8 cellular contexts compared by ENCODE assay signal in genomic region chr9:5437254-5438216, GRCh38. TPM values are rescaled to one million over a fixed set of nuclear protein-coding genes. Genes with fewer than 3 reads are reported as not detected.
DNase-seq lines count a peak whose midpoint lies in the region; ATAC-seq and TF ChIP-seq lines count a peak whose summit lies in the region.

Gene PLGRKT (minus strand): TSS chr9:5437925. CDS start chr9:5431977, 5,948 bp downstream.

- no peaks in the 10 kb centered on the region for H3K27me3 Mint-ChIP-seq in activated T-helper 1 cell treated with anti-CD3 and anti-CD28 coated beads, Interleukin-12 subunit alpha, Interleukin-12 subunit beta, Interleukin-2, Interleukin-4 antibody, amounts not matched to agents 30 ng/mL and 10 ng/mL and 1 ng/mL, durations not matched to agents 14 hours and 24 hours and 36 hours (ENCODE audit: insufficient read depth)

- peak within 1 kb of the TSS; percentile 79 for H3K4me2 ChIP-seq in Karpas-422 (ENCODE audit: low read depth, low read length, poor library complexity, severe bottlenecking)

- H3K36me3 ChIP-seq in Karpas-422 (ENCODE audit: insufficient read depth, low read length) (peaks cover 14% of the 10 kb centered on the region), esophagus squamous epithelium (peaks cover 0 to 18% (median 0%) of the 10 kb centered on the region in 3 donors)

- H3K27ac ChIP-seq in Karpas-422 (ENCODE audit: low read length) (peak within 1 kb of the TSS; percentile 92), esophagus squamous epithelium (peak within 1 kb of the TSS; percentile 95 to 97 (median 96))

- peak within 1 kb of the TSS; percentile 70 for H2AFZ ChIP-seq in Karpas-422 (ENCODE audit: low read length)

- no peaks in the 10 kb centered on the region for H4K20me1 ChIP-seq in Karpas-422 (ENCODE audit: insufficient read depth, low read depth, low read length)

- H3K9me3 ChIP-seq in Karpas-422 (ENCODE audit: low read length) (no peaks in the 10 kb centered on the region; the same call in 1 of the 2 replicates), esophagus squamous epithelium (no peaks in the 10 kb centered on the region)

- peaks cover 19% of the 10 kb centered on the region for H3K4me1 ChIP-seq in Karpas-422 (ENCODE audit: low read length)
- peaks cover 7 to 26% (median 15%) of the 10 kb centered on the region in 3 donors for H3K4me1 ChIP-seq in esophagus squamous epithelium

- peaks cover 40% of the 10 kb centered on the region for H3K36me3 Mint-ChIP-seq in activated T-helper 1 cell treated with anti-CD3 and anti-CD28 coated beads, Interleukin-12 subunit alpha, Interleukin-12 subunit beta, Interleukin-2, Interleukin-4 antibody, amounts not matched to agents 30 ng/mL and 10 ng/mL and 1 ng/mL, durations not matched to agents 14 hours and 24 hours and 36 hours (ENCODE audit: low read depth)

- peak within 1 kb of the TSS; percentile 93 for H3K27ac Mint-ChIP-seq in activated T-helper 1 cell treated with anti-CD3 and anti-CD28 coated beads, Interleukin-12 subunit alpha, Interleukin-12 subunit beta, Interleukin-2, Interleukin-4 antibody, amounts not matched to agents 30 ng/mL and 10 ng/mL and 1 ng/mL, durations not matched to agents 14 hours and 24 hours and 36 hours

- intact Hi-C loops in activated T-helper 1 cell treated with anti-CD3 and anti-CD28 coated beads, Interleukin-12 subunit alpha, Interleukin-12 subunit beta, Interleukin-2, Interleukin-4 antibody, amounts not matched to agents 30 ng/mL and 10 ng/mL and 1 ng/mL, durations not matched to agents 14 hours and 24 hours and 36 hours (cut with micrococcal nuclease): loop anchor here (1.0 to 10.0 kb wide), 19 partner anchors 9 to 1133 kb away; partner anchors contain the start of genes AK3, CD274, CDC37L1 and GLIS3
- intact Hi-C loops in esophagus squamous epithelium (cut with DNase I): loop anchor here (10.0 kb wide), 2 partner anchors 443 to 693 kb away; partner anchors contain the start of gene AK3

- peak; percentile 85 for ATAC-seq in GM21825 (IDR thresholded peaks at IDR 0.05; ENCODE audit: unreplicated experiment)

- peaks cover 66% of the 10 kb centered on the region for H3K4me1 Mint-ChIP-seq in activated T-helper 1 cell treated with anti-CD3 and anti-CD28 coated beads, Interleukin-12 subunit alpha, Interleukin-12 subunit beta, Interleukin-2, Interleukin-4 antibody, amounts not matched to agents 30 ng/mL and 10 ng/mL and 1 ng/mL, durations not matched to agents 14 hours and 24 hours and 36 hours (ENCODE audit: low read depth)

- peak within 1 kb of the TSS; percentile 95 for H3K9ac ChIP-seq in Karpas-422 (ENCODE audit: low read length)

- peak within 1 kb of the TSS; percentile 93 for H3K4me3 Mint-ChIP-seq in activated T-helper 1 cell treated with anti-CD3 and anti-CD28 coated beads, Interleukin-12 subunit alpha, Interleukin-12 subunit beta, Interleukin-2, Interleukin-4 antibody, amounts not matched to agents 30 ng/mL and 10 ng/mL and 1 ng/mL, durations not matched to agents 14 hours and 24 hours and 36 hours

- 0 to 1% methylated on average over 12 to 13 of the region's 55 CpGs for WGBS in esophagus squamous epithelium, 2 donors

- H3K79me2 ChIP-seq in Karpas-422 (ENCODE audit: low read length): peaks cover 15% of the 10 kb centered on the region

- peaks cover 6% of the 10 kb centered on the region for H3K9me3 Mint-ChIP-seq in activated T-helper 1 cell treated with anti-CD3 and anti-CD28 coated beads, Interleukin-12 subunit alpha, Interleukin-12 subunit beta, Interleukin-2, Interleukin-4 antibody, amounts not matched to agents 30 ng/mL and 10 ng/mL and 1 ng/mL, durations not matched to agents 14 hours and 24 hours and 36 hours

- DNase-seq in Daoy (ENCODE audit: low read depth) (peak; percentile 99), Karpas-422 (peak; percentile 98), RPMI7951 (ENCODE audit: low read depth) (peak; percentile 93), esophagus squamous epithelium (lab: John Stamatoyannopoulos, UW) (peak; percentile 91), myocyte (ENCODE audit: low read depth) (peak; percentile 97)
- peak; percentile 90 for DNase-seq in activated T-helper 1 cell treated with anti-CD3 and anti-CD28 coated beads, Interleukin-12 subunit alpha, Interleukin-12 subunit beta, Interleukin-2, Interleukin-4 antibody, amounts not matched to agents 30 ng/mL and 10 ng/mL and 1 ng/mL, durations not matched to agents 14 hours and 24 hours and 36 hours (ENCODE audit: low spot score)
- peak; percentile 80 to 91 for DNase-seq in stimulated activated CD8-positive, alpha-beta memory T cell treated with anti-CD3 and anti-CD28 coated beads, Interleukin-7, amount 100 ng/mL, for 48 hours (ENCODE audit: extremely low read depth in 1 of 2, low read depth in 1 of 2)

- H3K27me3 ChIP-seq in Karpas-422 (ENCODE audit: low read length) (no peaks in the 10 kb centered on the region), esophagus squamous epithelium (no peaks in the 10 kb centered on the region)

- H3K9me2 ChIP-seq in Karpas-422 (replicated peaks; ENCODE audit: insufficient read depth, low read length): no peaks in the 10 kb centered on the region

- H3K4me3 ChIP-seq in Karpas-422 (ENCODE audit: low read length) (peak within 1 kb of the TSS; percentile 89), esophagus squamous epithelium (peak within 1 kb of the TSS; percentile 55 to 87 (median 75))

- TF ChIP-seq POLR2A in esophagus squamous epithelium (IDR thresholded peaks at IDR 0.05): peak in 3 of 4 donors; percentile 84 to 94 (median 90)

- TF ChIP-seq CTCF in esophagus squamous epithelium (IDR thresholded peaks at IDR 0.05): peak in 3 of 6 experiments; percentile 12 to 30 (median 29)

RNA-seq across cellular contexts. Expression of gene PLGRKT, which starts in this region (rescaled TPM):
- 59.3 and 73.3 TPM in 2 replicates for total RNA-seq in Daoy (2014; rRNA removed; shearing (Covaris generic))
- 18.7 and 53.1 TPM in 2 replicates for total RNA-seq in Karpas-422 (2014; rRNA removed; shearing (Covaris generic); ENCODE audit: low replicate concordance)
- total RNA-seq in RPMI7951 (2014; rRNA removed; shearing (Covaris generic)): 45.1 and 66.7 TPM in 2 replicates
- 43.8 and 44.8 TPM in 2 replicates for total RNA-seq in activated T-helper 1 cell treated with anti-CD3 and anti-CD28 coated beads, Interleukin-12 subunit alpha, Interleukin-12 subunit beta, Interleukin-2, Interleukin-4 antibody, amounts not matched to agents 30 ng/mL and 10 ng/mL and 1 ng/mL, durations not matched to agents 14 hours and 24 hours and 36 hours
- 10 to 100 TPM; 13.4 to 25.6 (median 20.0) TPM for total RNA-seq in esophagus squamous epithelium
- total RNA-seq in myocyte: 45.7 and 46.9 TPM in 2 replicates
- polyA plus RNA-seq in myocyte (2012): 29.8 TPM

Comparison
In these comparisons a context has a peak if more than half of its experiments do, and no peak if none do; other contexts are left out.
1. Peak in every context shown above with its lines: DNase-seq, ATAC-seq, H3K4me3 ChIP-seq and H3K27ac ChIP-seq.